In genomic region chr17:21316887-21317500, GRCh38 we compare ENCODE assay signal across 9 cellular contexts. TPM values are rescaled to one million over a fixed set of nuclear protein-coding genes. Genes with fewer than 3 reads are reported as not detected.
DNase-seq lines count a peak whose midpoint lies in the region; ATAC-seq and TF ChIP-seq lines count a peak whose summit lies in the region.
"Not testable (repeated sequence)": the region's sequence is repeated elsewhere in the genome, so short reads cannot be mapped to it uniquely, and the experiment has no call there.
"Had no signal": no experiment of that assay in that cellular context is flagged by ENCODE, and none has a peak within 500 bp of the region (broad histone marks: within the 10 kb centered on the region; RNA-seq: fewer than 3 reads in every experiment).

No MANE protein-coding gene starts in this region.

- not testable (repeated sequence) for H3K9ac ChIP-seq in SK-N-SH; fibroblast of lung (ENCODE audit: insufficient read depth, low read length)

- not testable (repeated sequence) for H3K36me3 ChIP-seq in SK-N-SH (replicated peaks in 1 of 2; ENCODE audit: control insufficient read depth in 1 of 2, insufficient read depth in 2 of 2, low read length in 1 of 2); fibroblast of lung (ENCODE audit: control insufficient read depth, insufficient read depth, low read length); thyroid gland
- H3K36me3 ChIP-seq in left lung (peaks cover 0 to 36% of the 10 kb centered on the region in 2 donors), osteoblast (ENCODE audit: insufficient read depth, low read length) (peaks cover 22% of the 10 kb centered on the region)

- H3K27ac ChIP-seq in SK-N-SH (ENCODE audit: low read depth in 2 of 2, low read length in 1 of 2); fibroblast of lung (ENCODE audit: insufficient read depth, low read length); left lung; osteoblast (ENCODE audit: low read depth, low read length); thyroid gland: not testable (repeated sequence)

- TF ChIP-seq RAD21 in SK-N-SH (IDR thresholded peaks at IDR 0.05; ENCODE audit: low read length), result not testable (repeated sequence)

- intact Hi-C loops in left lung (cut with DNase I), result not testable (repeated sequence)
- intact Hi-C loops in thyroid gland (cut with DNase I), result loop anchor here (5.0 to 10.0 kb wide), 4 partner anchors 35 to 198 kb away; partner anchors contain the start of genes DHRS7B and MAP2K3

- not testable (repeated sequence) for H3F3A ChIP-seq in SK-N-SH (replicated peaks; ENCODE audit: insufficient read depth)

- H2AFZ ChIP-seq in SK-N-SH (ENCODE audit: low read depth); fibroblast of lung (ENCODE audit: low read length); osteoblast (ENCODE audit: low read length): not testable (repeated sequence)

- H3K4me1 ChIP-seq in SK-N-SH (ENCODE audit: control insufficient read depth in 1 of 2, insufficient read depth in 2 of 2, low read depth in 1 of 2, low read length in 1 of 2); fibroblast of lung (ENCODE audit: control insufficient read depth, extremely low read depth, insufficient read depth, low read length); left lung; osteoblast (ENCODE audit: insufficient read depth, low read length); thyroid gland: not testable (repeated sequence)

- ATAC-seq in GM18502 (IDR thresholded peaks at IDR 0.05; ENCODE audit: poor library complexity, unreplicated experiment), result peak; percentile 16
- ATAC-seq in HG02885 (IDR thresholded peaks at IDR 0.05; ENCODE audit: poor library complexity, unreplicated experiment), result peak; percentile 12
- ATAC-seq in left lung, result peak; percentile 30

- H4K20me1 ChIP-seq in SK-N-SH (ENCODE audit: insufficient read depth); fibroblast of lung (ENCODE audit: control insufficient read depth, extremely low read depth, insufficient read depth, low read length); osteoblast (ENCODE audit: insufficient read depth, low read length): not testable (repeated sequence)

- H3K4me3 ChIP-seq in SK-N-SH (ENCODE audit: low read depth in 2 of 2, low read length in 1 of 2); astrocyte of the spinal cord (ENCODE audit: low read depth, low read length); fibroblast of lung (replicated peaks in 1 of 4; ENCODE audit: control extremely low read depth in 1 of 4, insufficient read depth in 1 of 4, low read depth in 3 of 4, low read length in 4 of 4); left lung; osteoblast (ENCODE audit: insufficient read depth, low read length); thyroid gland (replicated peaks in 1 of 3): not testable (repeated sequence)

- H3K9me2 ChIP-seq in SK-N-SH, result not testable (repeated sequence)

- CTCF ChIA-PET in SK-N-SH (lab: Yijun Ruan, JAX), result not testable (repeated sequence)

- in situ Hi-C loops in astrocyte of the spinal cord (cut with HindIII; ENCODE audit: low sequenced_read_pairs), result not testable (repeated sequence)

- not testable (repeated sequence) for TF ChIP-seq CTCF in SK-N-SH (IDR thresholded peaks at IDR 0.05); astrocyte of the spinal cord (IDR thresholded peaks at IDR 0.05; ENCODE audit: low read depth, low read length); fibroblast of lung (conservative IDR thresholded peaks at IDR 0.05 in 1 of 2, IDR thresholded peaks at IDR 0.05 in 1 of 2; ENCODE audit: low read depth in 1 of 2, low read length in 2 of 2); left lung (IDR thresholded peaks at IDR 0.05); osteoblast (IDR thresholded peaks at IDR 0.05; ENCODE audit: extremely low read depth, low read depth, low read length); thyroid gland (IDR thresholded peaks at IDR 0.05)

- DNase-seq in SK-N-SH (peak; percentile 51), astrocyte of the spinal cord (ENCODE audit: low read depth, low spot score) (peak; percentile 26), fibroblast of lung (ENCODE audit: low read depth in 2 of 2) (peak; percentile 35 to 40), left lung (peak; percentile 26 to 74), osteoblast (ENCODE audit: insufficient read length, low spot score, missing footprints) (peak; percentile 60), thyroid gland (peak; percentile 51 to 52)

- H3K79me2 ChIP-seq in SK-N-SH (ENCODE audit: insufficient read depth); fibroblast of lung (ENCODE audit: control insufficient read depth, insufficient read depth, low read length); osteoblast (ENCODE audit: insufficient read depth, low read length): not testable (repeated sequence)

- POLR2A ChIA-PET in SK-N-SH (lab: Yijun Ruan, JAX), result not testable (repeated sequence)

- TF ChIP-seq EP300 in SK-N-SH (IDR thresholded peaks at IDR 0.05; ENCODE audit: borderline replicate concordance in 1 of 2, low read depth in 1 of 2, low read length in 1 of 2), result not testable (repeated sequence)

- H3K9me3 ChIP-seq in SK-N-SH; fibroblast of lung (ENCODE audit: control insufficient read depth, insufficient read depth, low read depth, low read length); left lung; osteoblast (ENCODE audit: low read depth, low read length); thyroid gland: not testable (repeated sequence)

- not testable (repeated sequence) for TF ChIP-seq POLR2A in thyroid gland (IDR thresholded peaks at IDR 0.05)

- 79% methylated on average over 5 of the region's 37 CpGs for WGBS in SK-N-SH (ENCODE audit: low lambda C conversion rate)
- WGBS in thyroid gland, 2 donors, result 18 to 27% methylated on average over 9 to 12 of the region's 37 CpGs

- H3K4me2 ChIP-seq in SK-N-SH; osteoblast (ENCODE audit: insufficient read depth, low read length): not testable (repeated sequence)
- H3K4me2 ChIP-seq in fibroblast of lung (ENCODE audit: extremely low read depth, insufficient read depth, low read length), result peak overlapping the region; percentile 15

- H3K27me3 ChIP-seq in SK-N-SH (ENCODE audit: insufficient read depth); fibroblast of lung (ENCODE audit: control insufficient read depth, insufficient read depth, low read length); left lung; osteoblast (ENCODE audit: insufficient read depth, low read length); thyroid gland: not testable (repeated sequence)

RNA-seq across cellular contexts. Expression of gene MAP2K3, which starts 32.5 kb away (rescaled TPM):
- polyA plus RNA-seq in SK-N-SH (2012; rRNA removed) (21.2 and 30.0 TPM in 2 replicates), fibroblast of lung (72.0 and 80.9 TPM in 2 replicates)
- 26.0 and 35.8 TPM in 2 replicates for polyA plus RNA-seq in SK-N-SH (2012; cell fraction: cytosol; rRNA removed)
- 74.2 and 81.7 TPM in 2 replicates for polyA plus RNA-seq in SK-N-SH (2012; cell fraction: nucleus; rRNA removed)
- total RNA-seq in fibroblast of lung (9.5 and 23.8 TPM in 2 replicates), left lung (100 to 1,000 TPM in 1 of 2 donors, 10 to 100 TPM in 1; 62.5 to 101 TPM), osteoblast (24.5 and 27.5 TPM in 2 replicates), thyroid gland (10 to 100 TPM; 15.5 to 23.4 (median 21.3) TPM)
- polyA plus RNA-seq in fibroblast of lung (2012), result 104 and 112 TPM in 2 replicates
- 207 and 219 TPM in 2 replicates for polyA minus RNA-seq in fibroblast of lung (ENCODE audit: low replicate concordance)

RNA-seq across cellular contexts. Expression of gene KCNJ12, which starts 59.2 kb away (rescaled TPM):
- polyA plus RNA-seq in SK-N-SH (2012; rRNA removed), result 0.31 and 0.36 TPM in 2 replicates
- 0.13 and 0.18 TPM in 2 replicates for polyA plus RNA-seq in SK-N-SH (2012; cell fraction: cytosol; rRNA removed)
- polyA plus RNA-seq in SK-N-SH (2012; cell fraction: nucleus; rRNA removed), result 0.20 and 0.27 TPM in 2 replicates
- 0.66 and 1.5 TPM in 2 replicates for total RNA-seq in fibroblast of lung
- polyA plus RNA-seq in fibroblast of lung, result 0.09 and 0.69 TPM in 2 replicates
- polyA plus RNA-seq in fibroblast of lung (2012), result 0.15 and 1.0 TPM in 2 replicates
- polyA minus RNA-seq in fibroblast of lung (ENCODE audit: low replicate concordance), result 0.20 and 1.2 TPM in 2 replicates
- 1 to 10 TPM; 3.0 to 4.0 TPM for total RNA-seq in left lung
- total RNA-seq in osteoblast, result under 0.01 and 0.29 TPM in 2 replicates
- total RNA-seq in thyroid gland, result 1 to 10 TPM in 3 of 4 donors, under 1 TPM in 1; 0.56 to 2.7 (median 2.3) TPM
- polyA plus RNA-seq: IgD-negative memory B cell had no signal
